In genomic region chr1:202807926-202808757, GRCh38 we compare ENCODE assay signal across 8 cellular contexts. TPM values are rescaled to one million over a fixed set of nuclear protein-coding genes. Genes with fewer than 3 reads are reported as not detected.
DNase-seq lines count a peak whose midpoint lies in the region; ATAC-seq and TF ChIP-seq lines count a peak whose summit lies in the region.

Gene KDM5B, minus strand, starts transcription at chr1:202808421. Its CDS starts 116 bp downstream, at chr1:202808305.

- peak within 1 kb of the TSS; percentile 88 for H3K9ac ChIP-seq in fibroblast of lung (ENCODE audit: insufficient read depth, low read length)

- no peaks in the 10 kb centered on the region for H3K36me3 ChIP-seq in fibroblast of lung (ENCODE audit: control insufficient read depth, insufficient read depth, low read length)

- peak; percentile 43 for ATAC-seq in stimulated activated naive B cell treated with anti-CD40 and anti-IgM and Interleukin-4, amounts not matched to agents 10 μg/mL and 1 μg/mL and 100 μg/mL, for 72 hours (replicated peaks)
- ATAC-seq in GM19455 (IDR thresholded peaks at IDR 0.05; ENCODE audit: unreplicated experiment): no peak

- no peaks in the 10 kb centered on the region for H3K36me3 Mint-ChIP-seq in stimulated activated naive B cell treated with anti-CD40 and anti-IgM and Interleukin-4, amounts not matched to agents 10 μg/mL and 1 μg/mL and 100 μg/mL, for 72 hours

- no peaks in the 10 kb centered on the region for H4K20me1 ChIP-seq in fibroblast of lung (ENCODE audit: control insufficient read depth, extremely low read depth, insufficient read depth, low read length)

- H2AFZ ChIP-seq in fibroblast of lung (ENCODE audit: low read length): peak within 1 kb of the TSS; percentile 63

- H3K4me2 ChIP-seq in fibroblast of lung (ENCODE audit: extremely low read depth, insufficient read depth, low read length): peak within 1 kb of the TSS; percentile 65

- peaks cover 2% of the 10 kb centered on the region for H3K27me3 ChIP-seq in fibroblast of lung (ENCODE audit: control insufficient read depth, insufficient read depth, low read length)

- peak within 1 kb of the TSS; percentile 85 to 89 for H3K4me3 Mint-ChIP-seq in stimulated activated naive B cell treated with anti-CD40 and anti-IgM and Interleukin-4, amounts not matched to agents 10 μg/mL and 1 μg/mL and 100 μg/mL, for 72 hours

- H3K4me3 ChIP-seq in HFF-Myc (replicated peaks; ENCODE audit: low read depth, low read length) (peak within 1 kb of the TSS; percentile 76), fibroblast of lung (replicated peaks in 1 of 4; ENCODE audit: control extremely low read depth in 1 of 4, insufficient read depth in 1 of 4, low read depth in 3 of 4, low read length in 4 of 4) (peak within 1 kb of the TSS; percentile 71 to 93 (median 88))

- DNase-seq in Ammon's horn (ENCODE audit: low spot score) (peak; percentile 75), HFF-Myc (ENCODE audit: extremely low read depth, low read depth) (peak; percentile 17), RPMI7951 (ENCODE audit: low read depth) (peak; percentile 78), fibroblast of lung (ENCODE audit: low read depth in 2 of 2) (peak; percentile 78 to 86), myocyte (ENCODE audit: low read depth) (peak; percentile 72)
- peak; percentile 37 to 55 for DNase-seq in activated T-helper 1 cell treated with anti-CD3 and anti-CD28 coated beads, Interleukin-2, amount 50 U/mL, for 16 hours (ENCODE audit: low read depth in 1 of 2, low spot score in 1 of 2)
- DNase-seq in stimulated activated naive B cell treated with anti-CD40 and anti-IgM and Interleukin-4, amounts not matched to agents 10 μg/mL and 1 μg/mL and 100 μg/mL, for 72 hours: peak; percentile 50

- H3K27ac Mint-ChIP-seq in stimulated activated naive B cell treated with anti-CD40 and anti-IgM and Interleukin-4, amounts not matched to agents 10 μg/mL and 1 μg/mL and 100 μg/mL, for 72 hours: peak within 1 kb of the TSS; percentile 89

- no peaks in the 10 kb centered on the region for H3K9me3 Mint-ChIP-seq in stimulated activated naive B cell treated with anti-CD40 and anti-IgM and Interleukin-4, amounts not matched to agents 10 μg/mL and 1 μg/mL and 100 μg/mL, for 72 hours

- TF ChIP-seq CTCF in HFF-Myc (IDR thresholded peaks at IDR 0.05; ENCODE audit: low read depth, low read length, missing control alignments): no peak
- no peak for TF ChIP-seq CTCF in fibroblast of lung (conservative IDR thresholded peaks at IDR 0.05 in 1 of 2, IDR thresholded peaks at IDR 0.05 in 1 of 2; ENCODE audit: low read depth in 1 of 2, low read length in 2 of 2)

- H3K79me2 ChIP-seq in fibroblast of lung (ENCODE audit: control insufficient read depth, insufficient read depth, low read length): peaks cover 49% of the 10 kb centered on the region

- H3K4me1 Mint-ChIP-seq in stimulated activated naive B cell treated with anti-CD40 and anti-IgM and Interleukin-4, amounts not matched to agents 10 μg/mL and 1 μg/mL and 100 μg/mL, for 72 hours: peaks cover 31 to 59% of the 10 kb centered on the region in 2 donors

- H3K4me1 ChIP-seq in fibroblast of lung (ENCODE audit: control insufficient read depth, extremely low read depth, insufficient read depth, low read length): peaks cover 9% of the 10 kb centered on the region

- peak within 1 kb of the TSS; percentile 77 for H3K27ac ChIP-seq in fibroblast of lung (ENCODE audit: insufficient read depth, low read length)

- H3K9me3 ChIP-seq in fibroblast of lung (ENCODE audit: control insufficient read depth, insufficient read depth, low read depth, low read length): no peaks in the 10 kb centered on the region

- H3K27me3 Mint-ChIP-seq in stimulated activated naive B cell treated with anti-CD40 and anti-IgM and Interleukin-4, amounts not matched to agents 10 μg/mL and 1 μg/mL and 100 μg/mL, for 72 hours: peaks cover 7 to 14% of the 10 kb centered on the region in 2 donors

RNA-seq across cellular contexts. Expression of gene KDM5B, which starts in this region (rescaled TPM):
- 33.3 and 35.0 TPM in 2 replicates for total RNA-seq in RPMI7951 (2014; rRNA removed; shearing (Covaris generic))
- 65.2 and 82.2 TPM in 2 replicates for total RNA-seq in fibroblast of lung
- polyA plus RNA-seq in fibroblast of lung: 33.5 and 52.0 TPM in 2 replicates
- polyA plus RNA-seq in fibroblast of lung (2012): 17.1 and 30.6 TPM in 2 replicates
- polyA minus RNA-seq in fibroblast of lung (ENCODE audit: low replicate concordance): 38.4 and 47.2 TPM in 2 replicates
- total RNA-seq in myocyte: 47.3 and 53.0 TPM in 2 replicates
- polyA plus RNA-seq in myocyte (2012): 36.7 TPM

Comparison
In these comparisons a context has a peak if more than half of its experiments do, and no peak if none do; other contexts are left out.
1. DNase-seq: peak in every context shown above with its lines; median percentile 82 in fibroblast of lung; 78 in RPMI7951; 75 in Ammon's horn; 72 in myocyte; 50 in stimulated activated naive B cell treated with anti-CD40 and anti-IgM and Interleukin-4, amounts not matched to agents 10 μg/mL and 1 μg/mL and 100 μg/mL, for 72 hours; 46 in activated T-helper 1 cell treated with anti-CD3 and anti-CD28 coated beads, Interleukin-2, amount 50 U/mL, for 16 hours; 17 in HFF-Myc.